ENCODE assay signal across 8 cellular contexts in genomic region chr3:98902341-98902740, GRCh38. TPM values are rescaled to one million over a fixed set of nuclear protein-coding genes. Genes with fewer than 3 reads are reported as not detected.
A peak's percentile ranks its signal among the peaks of the same experiment; 100 is the strongest.
DNase-seq lines count a peak whose midpoint lies in the region; ATAC-seq, FAIRE-seq and TF ChIP-seq lines count a peak whose summit lies in the region.

No MANE protein-coding gene starts in this region.

- H3K36me3 ChIP-seq in HEK293 (ENCODE audit: control insufficient read depth in 2 of 2, insufficient read depth in 1 of 2, low read length in 2 of 2) (no peaks in the 10 kb centered on the region), bronchial epithelial cell (ENCODE audit: control insufficient read depth, insufficient read depth, low read length) (no peaks in the 10 kb centered on the region), mucosa of rectum (ENCODE audit: control insufficient read depth in 2 of 2, insufficient read depth in 2 of 2, low read length in 2 of 2) (no peaks in the 10 kb centered on the region)

- H3K27me3 ChIP-seq in bronchial epithelial cell (ENCODE audit: control insufficient read depth, insufficient read depth, low read length), result no peaks in the 10 kb centered on the region
- no peaks in the 10 kb centered on the region for H3K27me3 ChIP-seq in mucosa of rectum (ENCODE audit: control insufficient read depth in 2 of 2, insufficient read depth in 2 of 2, low read length in 2 of 2)

- ATAC-seq in HG03460 (IDR thresholded peaks at IDR 0.05; ENCODE audit: unreplicated experiment) (no peak), GM21576 (IDR thresholded peaks at IDR 0.05; ENCODE audit: unreplicated experiment) (no peak)

- H3K27ac ChIP-seq in HEK293 (ENCODE audit: extremely low read depth, low read depth, low read length), result peak overlapping the region; percentile 47; the same call in 1 of the 2 replicates
- H3K27ac ChIP-seq in mucosa of rectum (ENCODE audit: low read depth in 2 of 2, low read length in 2 of 2), result peak overlapping the region; percentile 29 to 36

- peak overlapping the region; percentile 38 to 52 for H3K9ac ChIP-seq in mucosa of rectum (ENCODE audit: low read depth in 1 of 2, low read length in 2 of 2)

- DNase-seq in AG04449 (ENCODE audit: low read depth, low spot score) (no peak), bronchial epithelial cell (ENCODE audit: low read depth) (no peak), urothelium cell line (ENCODE audit: low spot score) (no peak), HuH-7 (ENCODE audit: low spot score) (no peak)

- peak overlapping the region; percentile 66 for H3K4me3 ChIP-seq in AG04449 (ENCODE audit: low read depth, low read length)
- peak overlapping the region; percentile 40 for H3K4me3 ChIP-seq in HEK293 (ENCODE audit: low read depth, low read length)
- peak overlapping the region; percentile 61 for H3K4me3 ChIP-seq in bronchial epithelial cell (ENCODE audit: low read depth, low read length)
- peak overlapping the region; percentile 74 to 79 for H3K4me3 ChIP-seq in mucosa of rectum (ENCODE audit: low read length in 2 of 2)

- CTCF ChIA-PET in AG04449 (lab: Yijun Ruan, JAX) (interaction anchor here (1.5 to 5.1 kb wide), 3 partner anchors 10 to 92 kb away, joined by 4 to 20 read pairs (median 6); no protein-coding TSS in a partner anchor), HEK293 (lab: Yijun Ruan, JAX) (interaction anchor here (0.7 kb wide), 2 partner anchors 55 to 242 kb away, joined by 3 read pairs; no protein-coding TSS in a partner anchor)

- no peaks in the 10 kb centered on the region for H3K4me1 ChIP-seq in HEK293 (ENCODE audit: control insufficient read depth, insufficient read depth, low read length)
- H3K4me1 ChIP-seq in mucosa of rectum (ENCODE audit: control insufficient read depth in 2 of 2, insufficient read depth in 2 of 2, low read length in 2 of 2), result peaks cover 5% of the 10 kb centered on the region in 2 donors

- TF ChIP-seq CTCF in AG04449 (IDR thresholded peaks at IDR 0.05; ENCODE audit: insufficient read depth, low read length, missing control alignments), result no peak
- no peak for TF ChIP-seq CTCF in HEK293 (tag by site-specific recombination; IDR thresholded peaks at IDR 0.05)
- TF ChIP-seq CTCF in bronchial epithelial cell (IDR thresholded peaks at IDR 0.05; ENCODE audit: insufficient read depth, low read length, severe bottlenecking), result no peak

- H3K9me3 ChIP-seq in HEK293 (ENCODE audit: control insufficient read depth, insufficient read depth, low read depth, low read length), result no peaks in the 10 kb centered on the region
- H3K9me3 ChIP-seq in mucosa of rectum (ENCODE audit: control insufficient read depth in 2 of 2, low read length in 2 of 2), result no peaks in the 10 kb centered on the region

- POLR2A ChIA-PET in AG04449 (lab: Yijun Ruan, JAX) (interaction anchor here (0.7 to 1.5 kb wide), 7 partner anchors 12 to 299 kb away, joined by 3 to 13 read pairs (median 5); no protein-coding TSS in a partner anchor), HEK293 (lab: Yijun Ruan, JAX) (interaction anchor here (0.7 to 1.5 kb wide), 5 partner anchors 16 to 81 kb away, joined by 3 to 10 read pairs (median 6); no protein-coding TSS in a partner anchor)

- FAIRE-seq in bronchial epithelial cell (lab: Jason Lieb, UNC), result no peak
- no peak for FAIRE-seq in urothelium cell line (lab: Jason Lieb, UNC)

TF ChIP-seq in HEK293, 187 proteins besides CTCF, POLR2A, EP300 and RAD21:
- no peak for TF ChIP-seq ZNF791 (tag by site-specific recombination; IDR thresholded peaks at IDR 0.05)
- no peak for TF ChIP-seq ZBTB1 (tag by site-specific recombination; IDR thresholded peaks at IDR 0.05)
- no peak for TF ChIP-seq ZNF184 (tag by site-specific recombination; IDR thresholded peaks at IDR 0.05)
- TF ChIP-seq ZNF211 (tag by site-specific recombination; IDR thresholded peaks at IDR 0.05; ENCODE audit: low read depth), result no peak
- TF ChIP-seq ZNF596 (tag by site-specific recombination; IDR thresholded peaks at IDR 0.05), result no peak
- TF ChIP-seq ZBTB17 (tag by site-specific recombination; IDR thresholded peaks at IDR 0.05), result no peak
- TF ChIP-seq ZNF677 (tag by site-specific recombination; IDR thresholded peaks at IDR 0.05), result no peak

RNA-seq across cellular contexts. Expression of gene DCBLD2, which starts 0.8 kb away (rescaled TPM):
- total RNA-seq in bronchial epithelial cell, result 80.1 and 96.1 TPM in 2 replicates
